ENCODE assay signal across 12 cellular contexts in genomic region chr16:49462989-49463371, GRCh38.
A peak's percentile ranks its signal among the peaks of the same experiment; 100 is the strongest.
DNase-seq lines count a peak whose midpoint lies in the region; ATAC-seq and TF ChIP-seq lines count a peak whose summit lies in the region.
"Had no signal": no experiment of that assay in that cellular context is flagged by ENCODE, and none has a peak within 500 bp of the region (broad histone marks: within the 10 kb centered on the region; RNA-seq: fewer than 3 reads in every experiment).

No MANE protein-coding gene starts in this region.

- H3K36me3 ChIP-seq in CD4-positive, alpha-beta memory T cell (ENCODE audit: insufficient read depth, low read length), result no peaks in the 10 kb centered on the region
- no peaks in the 10 kb centered on the region for H3K36me3 ChIP-seq in esophagus muscularis mucosa
- H3K36me3 ChIP-seq: MG63, uterus had no signal

- no peak overlapping the region for H3K4me3 ChIP-seq in CD4-positive, alpha-beta memory T cell (ENCODE audit: low read length in 2 of 2)
- H3K4me3 ChIP-seq in esophagus muscularis mucosa, result no peak overlapping the region
- H3K4me3 ChIP-seq: MG63, uterus had no signal

- H3K27ac Mint-ChIP-seq in CD4-positive, alpha-beta memory T cell, result peak overlapping the region; percentile 74 to 98 (median 93)

- CTCF ChIA-PET in CD4-positive, alpha-beta memory T cell (lab: Charles Lee; ENCODE audit: partially characterized antibody), result no interaction called here

- H3K9me3 ChIP-seq in CD4-positive, alpha-beta memory T cell (ENCODE audit: control insufficient read depth in 1 of 2, low read length in 2 of 2), result no peaks in the 10 kb centered on the region
- no peaks in the 10 kb centered on the region for H3K9me3 ChIP-seq in esophagus muscularis mucosa
- H3K9me3 ChIP-seq: MG63, uterus had no signal

- intact Hi-C loops in CD4-positive, alpha-beta memory T cell (cut with micrococcal nuclease), result loop anchor here (1.0 kb wide), 1 partner anchor 22 kb away; no protein-coding TSS in a partner anchor
- intact Hi-C loops in esophagus muscularis mucosa (cut with DNase I), result no loop called here

- TF ChIP-seq CTCF in esophagus muscularis mucosa (IDR thresholded peaks at IDR 0.05), result no peak

- TF ChIP-seq POLR2A in esophagus muscularis mucosa (IDR thresholded peaks at IDR 0.05; ENCODE audit: low read depth), result no peak

- H3K27ac ChIP-seq in CD4-positive, alpha-beta memory T cell (ENCODE audit: low read depth, low read length), result peak overlapping the region; percentile 10
- H3K27ac ChIP-seq in esophagus muscularis mucosa (replicated peaks in 1 of 4), result no peak overlapping the region
- H3K27ac ChIP-seq: uterus had no signal

- no peaks in the 10 kb centered on the region for H3K9me3 Mint-ChIP-seq in CD4-positive, alpha-beta memory T cell

- H3K27me3 Mint-ChIP-seq in CD4-positive, alpha-beta memory T cell, result no peaks in the 10 kb centered on the region

- ATAC-seq in GM21423 (IDR thresholded peaks at IDR 0.05; ENCODE audit: unreplicated experiment), result peak; percentile 1
- no peak for ATAC-seq in GM21619 (IDR thresholded peaks at IDR 0.05; ENCODE audit: unreplicated experiment)
- ATAC-seq in GM19351 (IDR thresholded peaks at IDR 0.05; ENCODE audit: unreplicated experiment), result no peak

- peaks cover 24 to 54% (median 32%) of the 10 kb centered on the region in 4 donors for H3K4me1 Mint-ChIP-seq in CD4-positive, alpha-beta memory T cell

- WGBS in esophagus muscularis mucosa, result 86% methylated on average over 6 of the region's 6 CpGs

- H3K36me3 Mint-ChIP-seq in CD4-positive, alpha-beta memory T cell, result no peaks in the 10 kb centered on the region

- POLR2A ChIA-PET in CD4-positive, alpha-beta memory T cell (lab: Charles Lee; ENCODE audit: partially characterized antibody), result interaction anchor here (1.2 kb wide), 1 partner anchor 13 kb away, joined by 4 read pairs; no protein-coding TSS in a partner anchor

- no peak for TF ChIP-seq EP300 in esophagus muscularis mucosa (IDR thresholded peaks at IDR 0.05)

- H3K4me1 ChIP-seq in CD4-positive, alpha-beta memory T cell (ENCODE audit: insufficient read depth, low read length), result peaks cover 29% of the 10 kb centered on the region
- peaks cover 0 to 5% (median 0%) of the 10 kb centered on the region in 4 donors for H3K4me1 ChIP-seq in esophagus muscularis mucosa
- H3K4me1 ChIP-seq: uterus had no signal

- H3K27me3 ChIP-seq in CD4-positive, alpha-beta memory T cell (ENCODE audit: insufficient read depth, low read length), result no peaks in the 10 kb centered on the region
- H3K27me3 ChIP-seq in esophagus muscularis mucosa, result peaks cover 0 to 32% (median 3%) of the 10 kb centered on the region in 4 donors
- H3K27me3 ChIP-seq: MG63 had no signal

- no peak for DNase-seq in CD4-positive, alpha-beta memory T cell
- peak; percentile 86 for DNase-seq in NCI-H748 (lab: John Stamatoyannopoulos, UW; ENCODE audit: unreplicated experiment)
- peak; percentile 62 for DNase-seq in esophagus muscularis mucosa (ENCODE audit: extremely low spot score)
- DNase-seq in UCSD-AML1 (lab: John Stamatoyannopoulos, UW; ENCODE audit: unreplicated experiment), result no peak
- DNase-seq in hippocampal formation (lab: John Stamatoyannopoulos, UW), result no peak
- DNase-seq: dermis blood vessel endothelial cell, MG63, SIG-M5 had no signal

- peak overlapping the region in 6 of 8 donors; percentile 44 to 80 (median 72) for H3K4me3 Mint-ChIP-seq in CD4-positive, alpha-beta memory T cell

Comparison
In these comparisons a context has a peak if more than half of its experiments do, and no peak if none do; other contexts are left out.
1. DNase-seq: peak in NCI-H748 (single experiment) and esophagus muscularis mucosa (single experiment); none in CD4-positive, alpha-beta memory T cell (0 of 5), UCSD-AML1 (single experiment) and hippocampal formation (0 of 2).